Comparison of ENCODE assay signal across 9 cellular contexts in the genomic region with DNA sequence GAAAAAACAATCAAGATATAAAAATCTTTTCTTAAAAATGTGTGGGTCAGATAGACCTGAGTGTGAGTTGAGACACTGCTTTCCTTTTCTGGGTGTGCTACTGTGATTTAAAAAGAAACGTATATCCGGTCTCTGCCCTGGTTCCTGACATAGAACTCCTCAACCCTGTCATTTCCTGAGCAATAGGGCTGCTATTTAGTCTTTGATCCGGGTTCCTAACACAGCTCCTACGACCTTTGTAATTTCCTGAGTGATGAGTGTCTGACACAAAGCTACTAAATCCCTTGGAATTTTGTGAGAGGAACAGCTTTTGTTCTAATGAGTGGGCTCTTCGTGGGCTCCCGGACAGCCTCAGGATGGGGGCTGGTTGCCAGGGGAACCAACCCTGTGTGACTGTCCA.
A peak's percentile ranks its signal among the peaks of the same experiment; 100 is the strongest.
DNase-seq lines count a peak whose midpoint lies in the region; ATAC-seq and TF ChIP-seq lines count a peak whose summit lies in the region.
"Had no signal": no experiment of that assay in that cellular context is flagged by ENCODE, and none has a peak within 500 bp of the region (broad histone marks: within the 10 kb centered on the region; RNA-seq: fewer than 3 reads in every experiment).

No MANE protein-coding gene starts in this region.

- POLR2A ChIA-PET in naive thymus-derived CD4-positive, alpha-beta T cell (lab: Charles Lee) = interaction anchor here (0.6 to 1.3 kb wide), 2 partner anchors 168 to 204 kb away, joined by 4 read pairs; a partner anchor contains a TSS

- no peak overlapping the region for H3K4me3 ChIP-seq in naive thymus-derived CD4-positive, alpha-beta T cell (ENCODE audit: low read length)
- no peak overlapping the region for H3K4me3 ChIP-seq in lower leg skin (ENCODE audit: low read depth, poor library complexity, severe bottlenecking)

- ATAC-seq in effector memory CD8-positive, alpha-beta T cell (replicated peaks) = peak; percentile 96
- ATAC-seq in naive thymus-derived CD4-positive, alpha-beta T cell = peak; percentile 89
- ATAC-seq in sciatic nerve = no peak
- no peak for ATAC-seq in GM19351 (IDR thresholded peaks at IDR 0.05; ENCODE audit: unreplicated experiment)

- peaks cover 3 to 22% of the 10 kb centered on the region in 2 donors for H3K4me1 ChIP-seq in naive thymus-derived CD4-positive, alpha-beta T cell (ENCODE audit: control insufficient read depth in 2 of 2, insufficient read depth in 2 of 2, low read length in 2 of 2)

- H3K27ac Mint-ChIP-seq in effector memory CD8-positive, alpha-beta T cell = peak overlapping the region; percentile 69 to 97
- H3K27ac Mint-ChIP-seq in naive thymus-derived CD4-positive, alpha-beta T cell = peak overlapping the region; percentile 85 to 96 (median 95)

- peaks cover 19% of the 10 kb centered on the region for H3K36me3 Mint-ChIP-seq in effector memory CD8-positive, alpha-beta T cell (ENCODE audit: insufficient read depth)
- H3K36me3 Mint-ChIP-seq in naive thymus-derived CD4-positive, alpha-beta T cell = peaks cover 0 to 9% (median 8%) of the 10 kb centered on the region in 5 donors

- H3K9me3 Mint-ChIP-seq in effector memory CD8-positive, alpha-beta T cell = no peaks in the 10 kb centered on the region
- peaks cover 0 to 1% (median 0%) of the 10 kb centered on the region in 11 donors for H3K9me3 Mint-ChIP-seq in naive thymus-derived CD4-positive, alpha-beta T cell

- H3K27ac ChIP-seq in naive thymus-derived CD4-positive, alpha-beta T cell (ENCODE audit: low read depth, low read length) = peak overlapping the region; percentile 69

- no peaks in the 10 kb centered on the region for H3K27me3 ChIP-seq in naive thymus-derived CD4-positive, alpha-beta T cell (ENCODE audit: control insufficient read depth in 2 of 2, insufficient read depth in 2 of 2, low read length in 2 of 2)

- CTCF ChIA-PET in naive thymus-derived CD4-positive, alpha-beta T cell (lab: Charles Lee) = no interaction called here

- no peak for TF ChIP-seq CTCF in lower leg skin (IDR thresholded peaks at IDR 0.05)

- 17 to 25% methylated on average over 6 of the region's 6 CpGs for WGBS in lower leg skin, 2 donors

- DNase-seq in Daoy (ENCODE audit: low read depth) (peak; percentile 21), M059J (ENCODE audit: low read depth) (peak; percentile 14), sciatic nerve (ENCODE audit: low spot score) (no peak), NOMO-1 treated with dmso at 0.1 percent for 144 hours (lab: John Stamatoyannopoulos, UW; ENCODE audit: unreplicated experiment) (no peak), lower leg skin (ENCODE audit: low spot score in 2 of 2) (no peak)
- DNase-seq in effector memory CD8-positive, alpha-beta T cell = peak in 1 of 3 experiments; percentile 3
- DNase-seq in naive thymus-derived CD4-positive, alpha-beta T cell = peak in 6 of 9 donors; percentile 28 to 63 (median 42)
- DNase-seq: NCI-H510A had no signal

- H3K27me3 Mint-ChIP-seq in effector memory CD8-positive, alpha-beta T cell = no peaks in the 10 kb centered on the region
- no peaks in the 10 kb centered on the region for H3K27me3 Mint-ChIP-seq in naive thymus-derived CD4-positive, alpha-beta T cell

- no peaks in the 10 kb centered on the region for H3K9me3 ChIP-seq in naive thymus-derived CD4-positive, alpha-beta T cell (ENCODE audit: control insufficient read depth in 2 of 3, low read length in 3 of 3)

- intact Hi-C loops in naive thymus-derived CD4-positive, alpha-beta T cell (cut with micrococcal nuclease) = loop anchor here (1.0 to 5.0 kb wide), 2 partner anchors 244 to 280 kb away; a partner anchor contains a TSS
- intact Hi-C loops in sciatic nerve (cut with DNase I) = no loop called here
- intact Hi-C loops in lower leg skin (cut with DNase I; ENCODE audit: low total_unique reads) = no loop called here

- H3K36me3 ChIP-seq in naive thymus-derived CD4-positive, alpha-beta T cell (ENCODE audit: control insufficient read depth in 2 of 3, insufficient read depth in 3 of 3, low read length in 3 of 3) = peaks cover 0 to under 1% (median 0%) of the 10 kb centered on the region in 3 experiments

- TF ChIP-seq POLR2A in lower leg skin (IDR thresholded peaks at IDR 0.05) = no peak

- H3K4me1 Mint-ChIP-seq in effector memory CD8-positive, alpha-beta T cell (ENCODE audit: low read depth in 2 of 2) = peaks cover 9 to 13% of the 10 kb centered on the region in 2 donors
- H3K4me1 Mint-ChIP-seq in naive thymus-derived CD4-positive, alpha-beta T cell = peaks cover 16 to 33% (median 29%) of the 10 kb centered on the region in 7 donors

- H3K4me3 Mint-ChIP-seq in effector memory CD8-positive, alpha-beta T cell = peak overlapping the region in 1 of 2 donors; percentile 54
- peak overlapping the region; percentile 8 to 78 (median 56) for H3K4me3 Mint-ChIP-seq in naive thymus-derived CD4-positive, alpha-beta T cell

Comparison
In these comparisons a context has a peak if more than half of its experiments do, and no peak if none do; other contexts are left out.
1. DNase-seq: peak in Daoy (single experiment), M059J (single experiment) and naive thymus-derived CD4-positive, alpha-beta T cell (6 of 9); none in sciatic nerve (single experiment), NOMO-1 treated with dmso at 0.1 percent for 144 hours (single experiment) and lower leg skin (0 of 2).
2. ATAC-seq: peak in effector memory CD8-positive, alpha-beta T cell (single experiment) and naive thymus-derived CD4-positive, alpha-beta T cell (single experiment); none in sciatic nerve (single experiment) and GM19351 (single experiment).
3. intact Hi-C loops: an anchor here in naive thymus-derived CD4-positive, alpha-beta T cell (1.0 to 5.0 kb wide); none called in sciatic nerve and lower leg skin.